ENCODE assay signal across 27 cellular contexts in genomic region chr3:160287666-160288065, GRCh38.
"Had no signal": no experiment of that assay in that cellular context is flagged by ENCODE, and none has a peak within 500 bp of the region (broad histone marks: within the 10 kb centered on the region; RNA-seq: fewer than 3 reads in every experiment).

No MANE protein-coding gene starts in this region.

- ATAC-seq: activated CD4-positive, CD25-positive, alpha-beta regulatory T cell treated with anti-CD3 and anti-CD28 coated beads, Interleukin-2, amount 50 U/mL, for 24 hours; heart left ventricle; left colon; naive thymus-derived CD4-positive, alpha-beta T cell; pancreas; stimulated activated naive B cell treated with anti-CD40 and anti-IgM and Interleukin-4, amounts not matched to agents 10 μg/mL and 1 μg/mL and 100 μg/mL, for 72 hours; upper lobe of right lung had no signal

- H3K4me3 ChIP-seq: heart left ventricle, pancreas, prostate gland, stomach, tibial artery, upper lobe of right lung had no signal

- DNase-seq: activated CD4-positive, alpha-beta T cell treated with anti-CD3 and anti-CD28 coated beads for 48 hours; activated CD4-positive, alpha-beta T cell treated with anti-CD3 and anti-CD28 coated beads, Interleukin-2, amount 50 U/mL, for 48 hours; activated CD8-positive, alpha-beta memory T cell treated with anti-CD3 and anti-CD28 coated beads for 24 hours; activated effector memory CD4-positive, alpha-beta T cell treated with Interleukin-2 at 50 U/mL for 16 hours; activated naive CD4-positive, alpha-beta T cell treated with anti-CD3 and anti-CD28 coated beads for 36 hours; activated naive CD8-positive, alpha-beta T cell treated with anti-CD3 and anti-CD28 coated beads for 36 hours; amniotic stem cell; brain microvascular endothelial cell; caudate nucleus; heart left ventricle; hypothalamus; immature natural killer cell; kidney; left colon; midbrain; naive thymus-derived CD4-positive, alpha-beta T cell; pancreas; stimulated activated CD4-positive, alpha-beta T cell treated with anti-CD3 and anti-CD28 coated beads, Interleukin-15, amount 100 ng/mL, for 24 hours; stimulated activated CD4-positive, alpha-beta T cell treated with anti-CD3 and anti-CD28 coated beads, Interleukin-2, amount 100 ng/mL, for 24 hours; stimulated activated naive B cell treated with anti-CD40 and anti-IgM and Interleukin-4, amounts not matched to agents 10 μg/mL and 1 μg/mL and 100 μg/mL, for 72 hours; stomach; T-helper 9 cell; tibial artery; upper lobe of right lung; WERI-Rb-1 had no signal
